15 cellular contexts compared by ENCODE assay signal in genomic region chr5:149962601-149963300, GRCh38. TPM values are rescaled to one million over a fixed set of nuclear protein-coding genes. Genes with fewer than 3 reads are reported as not detected.
DNase-seq lines count a peak whose midpoint lies in the region; ATAC-seq and TF ChIP-seq lines count a peak whose summit lies in the region.
"Had no signal": no experiment of that assay in that cellular context is flagged by ENCODE, and none has a peak within 500 bp of the region (broad histone marks: within the 10 kb centered on the region; RNA-seq: fewer than 3 reads in every experiment).

No MANE protein-coding gene starts in this region.

- intact Hi-C loops in colonic mucosa (cut with DNase I) = loop anchor here (5.0 kb wide), 1 partner anchor 110 kb away; no protein-coding TSS in a partner anchor
- intact Hi-C loops in dorsolateral prefrontal cortex (cut with DNase I) = loop anchor here (5.0 to 10.0 kb wide), 3 partner anchors 125 to 328 kb away; no protein-coding TSS in a partner anchor
- intact Hi-C loops in left ventricle myocardium superior (cut with micrococcal nuclease) = no loop called here

- H3K4me3 ChIP-seq in HEK293 (ENCODE audit: low read depth, low read length) = no peak overlapping the region
- peak overlapping the region; percentile 84 for H3K4me3 ChIP-seq in colonic mucosa
- H3K4me3 ChIP-seq in dorsolateral prefrontal cortex = peak overlapping the region in 1 of 59 donors; percentile 94
- H3K4me3 ChIP-seq: BLaER1 treated with 17β-estradiol and CSF1 and Interleukin-3, amounts not matched to agents 10 nM and 100 nM had no signal

- H3K4me1 Mint-ChIP-seq in activated naive CD4-positive, alpha-beta T cell treated with anti-CD3 and anti-CD28 coated beads, Interleukin-2, amount 50 U/mL, for 24 hours = peaks cover 41% of the 10 kb centered on the region
- peaks cover 25% of the 10 kb centered on the region for H3K4me1 Mint-ChIP-seq in type B pancreatic cell (ENCODE audit: unreplicated experiment)

- no peak for DNase-seq in activated naive CD4-positive, alpha-beta T cell treated with anti-CD3 and anti-CD28 coated beads, Interleukin-2, amount 50 U/mL, for 16 hours
- DNase-seq in colonic mucosa (no peak), type B pancreatic cell (ENCODE audit: extremely low spot score, unreplicated experiment) (no peak), NCI-H2171 treated with DMSO at 0.1 percent for 48 hours (lab: John Stamatoyannopoulos, UW) (no peak), dorsolateral prefrontal cortex (no peak), left ventricle myocardium superior (no peak)
- DNase-seq: Calu3; NCI-H1105; NCI-H2107; NK-92 treated with Interleukin-12 subunit alpha and Interleukin-12 subunit beta, amount 100 ng/mL, for 24 hours; RPMI8226 had no signal

- no peaks in the 10 kb centered on the region for H3K27me3 Mint-ChIP-seq in activated naive CD4-positive, alpha-beta T cell treated with anti-CD3 and anti-CD28 coated beads, Interleukin-2, amount 50 U/mL, for 24 hours
- no peaks in the 10 kb centered on the region for H3K27me3 Mint-ChIP-seq in type B pancreatic cell

- H3K9me3 Mint-ChIP-seq in activated naive CD4-positive, alpha-beta T cell treated with anti-CD3 and anti-CD28 coated beads, Interleukin-2, amount 50 U/mL, for 24 hours = no peaks in the 10 kb centered on the region
- H3K9me3 Mint-ChIP-seq in type B pancreatic cell = no peaks in the 10 kb centered on the region

- H3K27ac ChIP-seq in HEK293 (ENCODE audit: extremely low read depth, low read depth, low read length) = no peak overlapping the region
- no peak overlapping the region for H3K27ac ChIP-seq in colonic mucosa
- H3K27ac ChIP-seq in dorsolateral prefrontal cortex = peak overlapping the region in 1 of 59 donors; percentile 92
- H3K27ac ChIP-seq: BLaER1 treated with 17β-estradiol and CSF1 and Interleukin-3, amounts not matched to agents 10 nM and 100 nM had no signal

- H3K4me1 ChIP-seq in HEK293 (ENCODE audit: control insufficient read depth, insufficient read depth, low read length) (no peaks in the 10 kb centered on the region), colonic mucosa (no peaks in the 10 kb centered on the region)

- H3K36me3 Mint-ChIP-seq in activated naive CD4-positive, alpha-beta T cell treated with anti-CD3 and anti-CD28 coated beads, Interleukin-2, amount 50 U/mL, for 24 hours = peaks cover 2% of the 10 kb centered on the region
- H3K36me3 Mint-ChIP-seq in type B pancreatic cell = no peaks in the 10 kb centered on the region

- no peaks in the 10 kb centered on the region for H3K9me3 ChIP-seq in HEK293 (ENCODE audit: control insufficient read depth, insufficient read depth, low read depth, low read length)
- H3K9me3 ChIP-seq in colonic mucosa = no peaks in the 10 kb centered on the region
- H3K9me3 ChIP-seq: BLaER1 treated with 17β-estradiol and CSF1 and Interleukin-3, amounts not matched to agents 10 nM and 100 nM had no signal

- peaks cover 0 to 2% of the 10 kb centered on the region in 2 experiments; a peak in 1 of 3 replicates for H3K36me3 ChIP-seq in HEK293 (ENCODE audit: control insufficient read depth in 2 of 2, insufficient read depth in 1 of 2, low read length in 2 of 2)
- H3K36me3 ChIP-seq in colonic mucosa = no peaks in the 10 kb centered on the region

- ATAC-seq in left ventricle myocardium superior = no peak
- ATAC-seq: HepG2 had no signal

- no peaks in the 10 kb centered on the region for H3K27me3 ChIP-seq in colonic mucosa
- H3K27me3 ChIP-seq in dorsolateral prefrontal cortex = no peaks in the 10 kb centered on the region
- H3K27me3 ChIP-seq: BLaER1 treated with 17β-estradiol and CSF1 and Interleukin-3, amounts not matched to agents 10 nM and 100 nM had no signal

- peak overlapping the region; percentile 94 for H3K4me3 Mint-ChIP-seq in activated naive CD4-positive, alpha-beta T cell treated with anti-CD3 and anti-CD28 coated beads, Interleukin-2, amount 50 U/mL, for 24 hours
- peak overlapping the region; percentile 36 for H3K4me3 Mint-ChIP-seq in type B pancreatic cell

- CTCF ChIA-PET in HEK293 (lab: Yijun Ruan, JAX) = interaction anchor here (0.6 to 6.8 kb wide), 23 partner anchors 9 to 367 kb away, joined by 3 to 175 read pairs (median 5); no protein-coding TSS in a partner anchor

- POLR2A ChIA-PET in HEK293 (lab: Yijun Ruan, JAX) = interaction anchor here (0.6 to 2.8 kb wide), 8 partner anchors 38 to 602 kb away, joined by 3 to 9 read pairs (median 3); partner anchors contain the start of genes HMGXB3 and TIGD6

- H3K27ac Mint-ChIP-seq in activated naive CD4-positive, alpha-beta T cell treated with anti-CD3 and anti-CD28 coated beads, Interleukin-2, amount 50 U/mL, for 24 hours = no peak overlapping the region
- H3K27ac Mint-ChIP-seq in type B pancreatic cell = no peak overlapping the region

- no peak for TF ChIP-seq CTCF in HEK293 (tag by site-specific recombination; IDR thresholded peaks at IDR 0.05)
- no peak for TF ChIP-seq CTCF in colonic mucosa (IDR thresholded peaks at IDR 0.05)
- no peak for TF ChIP-seq CTCF in type B pancreatic cell (conservative IDR thresholded peaks at IDR 0.05)
- TF ChIP-seq CTCF in dorsolateral prefrontal cortex (IDR thresholded peaks at IDR 0.05 in 54 of 56, conservative IDR thresholded peaks at IDR 0.05 in 2 of 56; ENCODE audit: low read depth in 1 of 56, partially characterized antibody in 56 of 56) = no peak

- peak overlapping the region; percentile 1 to 82 for H3K9ac ChIP-seq in colonic mucosa (ENCODE audit: low read depth in 2 of 2, low read length in 2 of 2)
- H3K9ac ChIP-seq: BLaER1 treated with 17β-estradiol and CSF1 and Interleukin-3, amounts not matched to agents 10 nM and 100 nM had no signal

TF ChIP-seq in HEK293, 187 proteins besides CTCF, POLR2A, EP300 and RAD21 (continues in another document):
- TF ChIP-seq INSM2 (tag by site-specific recombination; IDR thresholded peaks at IDR 0.05) (no peak), ZFHX2 (tag by site-specific recombination; conservative IDR thresholded peaks at IDR 0.05) (no peak), ZBTB21 (tag by site-specific recombination; IDR thresholded peaks at IDR 0.05) (peak; percentile 59), ZNF341 (tag by site-specific recombination; IDR thresholded peaks at IDR 0.05; ENCODE audit: low read depth) (peak; percentile 45), ZNF473 (tag by site-specific recombination; IDR thresholded peaks at IDR 0.05) (no peak), ZBTB11 (tag by site-specific recombination; conservative IDR thresholded peaks at IDR 0.05; ENCODE audit: low read depth) (peak; percentile 83), BCL11A (tag by site-specific recombination; IDR thresholded peaks at IDR 0.05; ENCODE audit: low read depth) (no peak)

RNA-seq across cellular contexts. Expression of gene SLC26A2, which starts 2.2 kb away (rescaled TPM):
- total RNA-seq in colonic mucosa = 100 to 1,000 TPM; 339 to 770 TPM
- 7.8 and 17.4 TPM in 2 replicates for total RNA-seq in type B pancreatic cell (ENCODE audit: low replicate concordance)
- 10 to 100 TPM in 16 of 120 experiments, 1 to 10 TPM in 104; 2.4 to 17.4 (median 6.9) TPM for total RNA-seq in dorsolateral prefrontal cortex
- 3.2 TPM for total RNA-seq in left ventricle myocardium superior

RNA-seq across cellular contexts. Expression of gene PDE6A, which starts 18.2 kb away (rescaled TPM):
- total RNA-seq in colonic mucosa (1 to 10 TPM; 1.5 to 2.7 TPM), type B pancreatic cell (ENCODE audit: low replicate concordance) (not detected in 2 replicates), dorsolateral prefrontal cortex (under 1 TPM in 9 of 120 experiments, not detected in 111; 0.06 to 0.26 (median 0.15) TPM), left ventricle myocardium superior (0.05 TPM)
- total RNA-seq: Calu3, HepG2 had no signal

RNA-seq across cellular contexts. Expression of gene TIGD6, which starts 37.7 kb away (rescaled TPM):
- total RNA-seq in colonic mucosa (1 to 10 TPM; 3.9 to 4.6 TPM), type B pancreatic cell (ENCODE audit: low replicate concordance) (4.9 and 5.5 TPM in 2 replicates), dorsolateral prefrontal cortex (10 to 100 TPM in 1 of 120 experiments, 1 to 10 TPM in 119; 2.6 to 13.1 (median 5.5) TPM), left ventricle myocardium superior (1.9 TPM)

RNA-seq across cellular contexts. Expression of gene HMGXB3, which starts 37.8 kb away (rescaled TPM):
- 10 to 100 TPM; 21.8 to 40.2 TPM for total RNA-seq in colonic mucosa
- total RNA-seq in type B pancreatic cell (ENCODE audit: low replicate concordance) = 36.3 and 40.5 TPM in 2 replicates
- total RNA-seq in dorsolateral prefrontal cortex = 10 to 100 TPM; 21.8 to 41.5 (median 30.5) TPM
- total RNA-seq in left ventricle myocardium superior = 14.2 TPM

Comparison
In these comparisons a context has a peak if more than half of its experiments do, and no peak if none do; other contexts are left out.
1. RNA of gene SLC26A2, which starts 2.2 kb away (total RNA-seq): 339 to 770 TPM in colonic mucosa; 7.8 to 17.4 TPM in type B pancreatic cell, 2.4 to 17.4 TPM in dorsolateral prefrontal cortex and 3.2 TPM in left ventricle myocardium superior (single experiment); every median in the first group is over 10 times any median in the second.